ENCODE assay signal across 8 cellular contexts in genomic region chr6:34425498-34426410, GRCh38. TPM values are rescaled to one million over a fixed set of nuclear protein-coding genes. Genes with fewer than 3 reads are reported as not detected.
A peak's percentile ranks its signal among the peaks of the same experiment; 100 is the strongest.
DNase-seq lines count a peak whose midpoint lies in the region; ATAC-seq and TF ChIP-seq lines count a peak whose summit lies in the region.

TSS of gene RPS10 (minus strand) at chr6:34426069. CDS start at chr6:34425221, 848 bp downstream.

- peak within 1 kb of the TSS; percentile 97 for H3K9ac ChIP-seq in HUES48 (ENCODE audit: low read depth, low read length)
- peak within 1 kb of the TSS; percentile 100 for H3K9ac ChIP-seq in NT2/D1 (ENCODE audit: insufficient read length, low read depth)

- POLR2A ChIA-PET in CD4-positive, alpha-beta T cell (lab: Charles Lee): interaction anchor here (0.6 to 2.6 kb wide), 12 partner anchors 10 to 338 kb away, joined by 3 to 14 read pairs (median 4); partner anchors contain the start of genes HMGA1, NUDT3 and SMIM29

- H3K4me3 Mint-ChIP-seq in CD4-positive, alpha-beta T cell: peak within 1 kb of the TSS; percentile 99
- peak within 1 kb of the TSS; percentile 98 to 100 for H3K4me3 Mint-ChIP-seq in effector memory CD8-positive, alpha-beta T cell

- CTCF ChIA-PET in CD4-positive, alpha-beta T cell (lab: Charles Lee): interaction anchor here (0.6 to 2.5 kb wide), 5 partner anchors 11 to 262 kb away, joined by 3 to 10 read pairs (median 4); no protein-coding TSS in a partner anchor

- H3K27ac ChIP-seq in CD4-positive, alpha-beta T cell (ENCODE audit: low read depth, low read length): peak within 1 kb of the TSS; percentile 74
- H3K27ac ChIP-seq in HUES48 (ENCODE audit: low read depth, low read length): peak within 1 kb of the TSS; percentile 81

- peak; percentile 97 for ATAC-seq in CD4-positive, alpha-beta T cell (ENCODE audit: poor library complexity)
- peak; percentile 81 for ATAC-seq in GM21360 (IDR thresholded peaks at IDR 0.05; ENCODE audit: unreplicated experiment)
- peak; percentile 97 for ATAC-seq in effector memory CD8-positive, alpha-beta T cell (replicated peaks)

- no peaks in the 10 kb centered on the region for H3K9me3 Mint-ChIP-seq in CD4-positive, alpha-beta T cell
- H3K9me3 Mint-ChIP-seq in effector memory CD8-positive, alpha-beta T cell: no peaks in the 10 kb centered on the region

- peak; percentile 81 to 92 (median 87) for DNase-seq in CD4-positive, alpha-beta T cell
- peak; percentile 73 for DNase-seq in NT2/D1 (ENCODE audit: low read depth, low spot score)
- DNase-seq in activated CD8-positive, alpha-beta memory T cell treated with anti-CD3 and anti-CD28 coated beads for 48 hours (ENCODE audit: low read depth in 2 of 3, low spot score in 2 of 3): peak; percentile 74 to 88 (median 85)
- DNase-seq in effector memory CD8-positive, alpha-beta T cell: peak; percentile 88 to 90 (median 89)
- DNase-seq in medulla oblongata (ENCODE audit: extremely low spot score): peak; percentile 93
- peak; percentile 84 to 91 (median 86) for DNase-seq in stimulated activated CD4-positive, alpha-beta T cell treated with anti-CD3 and anti-CD28 coated beads, TNF-alpha, amount 100 ng/mL, for 48 hours (ENCODE audit: low read depth in 3 of 3)

- TF ChIP-seq CTCF in CD4-positive, alpha-beta T cell (IDR thresholded peaks at IDR 0.05): no peak

- H3K9me3 ChIP-seq in CD4-positive, alpha-beta T cell (ENCODE audit: control insufficient read depth, low read length): no peaks in the 10 kb centered on the region
- H3K9me3 ChIP-seq in HUES48 (ENCODE audit: control insufficient read depth, insufficient read depth, low read length) (peaks cover 4% of the 10 kb centered on the region), NT2/D1 (ENCODE audit: insufficient read depth, low read length) (0 out of 2 replicates have a peak, but pooled peaks cover 4% of the 10 kb centered on the region)

- H3K4me3 ChIP-seq in HUES48 (ENCODE audit: low read depth, low read length) (peak within 1 kb of the TSS; percentile 89), NT2/D1 (ENCODE audit: insufficient read length, low read depth) (peak within 1 kb of the TSS; percentile 93)

- H3K36me3 Mint-ChIP-seq in CD4-positive, alpha-beta T cell (ENCODE audit: low read depth): peaks cover 55% of the 10 kb centered on the region
- peaks cover 57% of the 10 kb centered on the region for H3K36me3 Mint-ChIP-seq in effector memory CD8-positive, alpha-beta T cell (ENCODE audit: insufficient read depth)

- H3K4me1 ChIP-seq in HUES48 (ENCODE audit: control insufficient read depth, insufficient read depth, low read length): peaks cover 10% of the 10 kb centered on the region; the same call in 1 of the 2 replicates
- H3K4me1 ChIP-seq in NT2/D1 (ENCODE audit: insufficient read depth, insufficient read length): no peaks in the 10 kb centered on the region

- H3K27me3 ChIP-seq in CD4-positive, alpha-beta T cell (ENCODE audit: control insufficient read depth, insufficient read depth, low read length): no peaks in the 10 kb centered on the region
- no peaks in the 10 kb centered on the region for H3K27me3 ChIP-seq in HUES48 (ENCODE audit: control insufficient read depth, insufficient read depth, low read length)
- H3K27me3 ChIP-seq in NT2/D1 (ENCODE audit: insufficient read depth, insufficient read length): no peaks in the 10 kb centered on the region

- peak within 1 kb of the TSS; percentile 97 for H3K27ac Mint-ChIP-seq in CD4-positive, alpha-beta T cell
- H3K27ac Mint-ChIP-seq in effector memory CD8-positive, alpha-beta T cell: peak within 1 kb of the TSS; percentile 98 to 99

- H3K4me1 Mint-ChIP-seq in CD4-positive, alpha-beta T cell (ENCODE audit: low read depth): peaks cover 39% of the 10 kb centered on the region
- H3K4me1 Mint-ChIP-seq in effector memory CD8-positive, alpha-beta T cell (ENCODE audit: low read depth in 2 of 2): peaks cover 15 to 19% of the 10 kb centered on the region in 2 donors

- H3K36me3 ChIP-seq in HUES48 (ENCODE audit: control insufficient read depth, insufficient read depth, low read length) (peaks cover 43% of the 10 kb centered on the region), NT2/D1 (ENCODE audit: insufficient read depth, insufficient read length, low read length) (peaks cover 48% of the 10 kb centered on the region)

- intact Hi-C loops in CD4-positive, alpha-beta T cell (cut with DNase I, micrococcal nuclease): loop anchor here (1.0 to 5.0 kb wide), 6 partner anchors 33 to 638 kb away; partner anchors contain the start of genes NUDT3 (in 2 of the 2), LEMD2 (in 1 of the 2), SMIM29 (in 1 of the 2) and SNRPC (in 1 of the 2)

- no peaks in the 10 kb centered on the region for H3K27me3 Mint-ChIP-seq in CD4-positive, alpha-beta T cell
- no peaks in the 10 kb centered on the region for H3K27me3 Mint-ChIP-seq in effector memory CD8-positive, alpha-beta T cell

RNA-seq across cellular contexts. Expression of gene RPS10, which starts in this region (rescaled TPM):
- total RNA-seq in CD4-positive, alpha-beta T cell: 1,000 to 10,000 TPM; 3,088 to 3,122 TPM

Comparison
In these comparisons a context has a peak if more than half of its experiments do, and no peak if none do; other contexts are left out.
1. Peak in every context shown above with its lines: DNase-seq, ATAC-seq, H3K4me3 ChIP-seq and H3K27ac ChIP-seq.